In genomic region chr6:52595000-52595795, GRCh38 we compare ENCODE assay signal across 8 cellular contexts. TPM values are rescaled to one million over a fixed set of nuclear protein-coding genes. Genes with fewer than 3 reads are reported as not detected.
DNase-seq lines count a peak whose midpoint lies in the region; ATAC-seq and TF ChIP-seq lines count a peak whose summit lies in the region.

No MANE protein-coding gene starts in this region.

- TF ChIP-seq POLR2A in gastroesophageal sphincter (IDR thresholded peaks at IDR 0.05) (no peak), sigmoid colon (IDR thresholded peaks at IDR 0.05) (no peak)

- CTCF ChIA-PET in activated naive CD4-positive, alpha-beta T cell treated with anti-CD3 and anti-CD28 coated beads, Interleukin-2, amount 10 ng/mL, durations not matched to agents 7 days and 5 days (lab: Charles Lee): interaction anchor here (1.1 to 1.8 kb wide), 3 partner anchors 16 to 178 kb away, joined by 3 to 5 read pairs (median 5); no protein-coding TSS in a partner anchor

- H3K4me3 Mint-ChIP-seq in activated naive CD4-positive, alpha-beta T cell treated with anti-CD3 and anti-CD28 coated beads, Interleukin-2, amount 10 ng/mL, durations not matched to agents 7 days and 5 days: no peak overlapping the region

- peaks cover 8% of the 10 kb centered on the region for H3K27me3 Mint-ChIP-seq in activated naive CD4-positive, alpha-beta T cell treated with anti-CD3 and anti-CD28 coated beads, Interleukin-2, amount 10 ng/mL, durations not matched to agents 7 days and 5 days

- TF ChIP-seq CTCF in gastroesophageal sphincter (IDR thresholded peaks at IDR 0.05): no peak
- TF ChIP-seq CTCF in sigmoid colon (IDR thresholded peaks at IDR 0.05): no peak

- TF ChIP-seq EP300 in gastroesophageal sphincter (IDR thresholded peaks at IDR 0.05) (no peak), sigmoid colon (IDR thresholded peaks at IDR 0.05) (no peak)

- no peaks in the 10 kb centered on the region for H3K27me3 ChIP-seq in SJSA1 (replicated peaks)
- no peaks in the 10 kb centered on the region for H3K27me3 ChIP-seq in gastroesophageal sphincter
- no peaks in the 10 kb centered on the region for H3K27me3 ChIP-seq in sigmoid colon

- H3K9me3 Mint-ChIP-seq in activated naive CD4-positive, alpha-beta T cell treated with anti-CD3 and anti-CD28 coated beads, Interleukin-2, amount 10 ng/mL, durations not matched to agents 7 days and 5 days: no peaks in the 10 kb centered on the region

- H3K36me3 Mint-ChIP-seq in activated naive CD4-positive, alpha-beta T cell treated with anti-CD3 and anti-CD28 coated beads, Interleukin-2, amount 10 ng/mL, durations not matched to agents 7 days and 5 days: no peaks in the 10 kb centered on the region

- intact Hi-C loops in sigmoid colon (cut with DNase I): loop anchor here (5.0 kb wide), 2 partner anchors 67 to 93 kb away; no protein-coding TSS in a partner anchor

- peak; percentile 38 for ATAC-seq in GM21360 (IDR thresholded peaks at IDR 0.05; ENCODE audit: unreplicated experiment)
- peak; percentile 46 for ATAC-seq in HG03520 (IDR thresholded peaks at IDR 0.05; ENCODE audit: unreplicated experiment)
- ATAC-seq in gastroesophageal sphincter: peak; percentile 85

- H3K4me3 ChIP-seq in SJSA1: no peak overlapping the region
- H3K4me3 ChIP-seq in gastroesophageal sphincter: peak overlapping the region in 1 of 2 donors; percentile 12
- no peak overlapping the region for H3K4me3 ChIP-seq in sigmoid colon

- H3K27ac Mint-ChIP-seq in activated naive CD4-positive, alpha-beta T cell treated with anti-CD3 and anti-CD28 coated beads, Interleukin-2, amount 10 ng/mL, durations not matched to agents 7 days and 5 days: no peak overlapping the region

- peaks cover 49% of the 10 kb centered on the region for H3K4me1 ChIP-seq in SJSA1 (replicated peaks)
- H3K4me1 ChIP-seq in gastroesophageal sphincter: peaks cover 6 to 53% (median 29%) of the 10 kb centered on the region in 3 donors
- peaks cover 0 to 40% (median 26%) of the 10 kb centered on the region in 4 donors for H3K4me1 ChIP-seq in sigmoid colon

- H3K4me1 Mint-ChIP-seq in activated naive CD4-positive, alpha-beta T cell treated with anti-CD3 and anti-CD28 coated beads, Interleukin-2, amount 10 ng/mL, durations not matched to agents 7 days and 5 days: peaks cover 8% of the 10 kb centered on the region

- H3K9me3 ChIP-seq in SJSA1 (replicated peaks) (no peaks in the 10 kb centered on the region), gastroesophageal sphincter (no peaks in the 10 kb centered on the region), sigmoid colon (no peaks in the 10 kb centered on the region)

- 9 to 15% methylated on average over 5 to 7 of the region's 7 CpGs for WGBS in gastroesophageal sphincter (ENCODE audit: low coverage in 1 of 2), 2 donors
- WGBS in sigmoid colon, 2 donors: 39 to 50% methylated on average over 7 of the region's 7 CpGs

- H3K27ac ChIP-seq in SJSA1 (peak overlapping the region; percentile 41), gastroesophageal sphincter (peak overlapping the region; percentile 74 to 80 (median 76)), sigmoid colon (peak overlapping the region; percentile 69 to 77 (median 72))

- DNase-seq in Daoy (ENCODE audit: low read depth): peak; percentile 79
- DNase-seq in SJSA1 (ENCODE audit: low read depth in 1 of 2, low spot score in 2 of 2): peak; percentile 71 to 85
- no peak for DNase-seq in sigmoid colon
- no peak for DNase-seq in activated naive CD4-positive, alpha-beta T cell treated with anti-CD3 and anti-CD28 coated beads, Interleukin-2, amount 10 ng/mL, durations not matched to agents 7 days and 5 days
- no peak for DNase-seq in NCI-H1105 (lab: John Stamatoyannopoulos, UW)

- H3K36me3 ChIP-seq in SJSA1 (no peaks in the 10 kb centered on the region), gastroesophageal sphincter (no peaks in the 10 kb centered on the region), sigmoid colon (no peaks in the 10 kb centered on the region)

RNA-seq across cellular contexts. Expression of gene TRAM2, which starts 18.3 kb away (rescaled TPM):
- total RNA-seq in Daoy (2014; rRNA removed; shearing (Covaris generic)): 31.3 and 39.1 TPM in 2 replicates
- 59.7 and 98.1 TPM in 2 replicates for total RNA-seq in SJSA1 (2014; rRNA removed; shearing (Covaris generic))
- 10 to 100 TPM; 16.7 to 34.2 (median 25.0) TPM for total RNA-seq in gastroesophageal sphincter
- total RNA-seq in sigmoid colon: 10 to 100 TPM in 3 of 4 donors, 1 to 10 TPM in 1; 9.6 to 15.0 (median 12.4) TPM
- 10 to 100 TPM in 1 of 3 donors, 1 to 10 TPM in 2; 1.8 to 13.3 (median 3.6) TPM for polyA plus RNA-seq in sigmoid colon

Comparison
In these comparisons a context has a peak if more than half of its experiments do, and no peak if none do; other contexts are left out.
1. DNase-seq: peak in Daoy (single experiment) and SJSA1 (2 of 2); none in sigmoid colon (single experiment), activated naive CD4-positive, alpha-beta T cell treated with anti-CD3 and anti-CD28 coated beads, Interleukin-2, amount 10 ng/mL, durations not matched to agents 7 days and 5 days (single experiment) and NCI-H1105 (single experiment).
2. Peak in every context shown above with its lines, with median percentiles within 50 percentile points of each other: ATAC-seq and H3K27ac ChIP-seq.